1 cellular context compared by ENCODE assay signal in the genomic region with DNA sequence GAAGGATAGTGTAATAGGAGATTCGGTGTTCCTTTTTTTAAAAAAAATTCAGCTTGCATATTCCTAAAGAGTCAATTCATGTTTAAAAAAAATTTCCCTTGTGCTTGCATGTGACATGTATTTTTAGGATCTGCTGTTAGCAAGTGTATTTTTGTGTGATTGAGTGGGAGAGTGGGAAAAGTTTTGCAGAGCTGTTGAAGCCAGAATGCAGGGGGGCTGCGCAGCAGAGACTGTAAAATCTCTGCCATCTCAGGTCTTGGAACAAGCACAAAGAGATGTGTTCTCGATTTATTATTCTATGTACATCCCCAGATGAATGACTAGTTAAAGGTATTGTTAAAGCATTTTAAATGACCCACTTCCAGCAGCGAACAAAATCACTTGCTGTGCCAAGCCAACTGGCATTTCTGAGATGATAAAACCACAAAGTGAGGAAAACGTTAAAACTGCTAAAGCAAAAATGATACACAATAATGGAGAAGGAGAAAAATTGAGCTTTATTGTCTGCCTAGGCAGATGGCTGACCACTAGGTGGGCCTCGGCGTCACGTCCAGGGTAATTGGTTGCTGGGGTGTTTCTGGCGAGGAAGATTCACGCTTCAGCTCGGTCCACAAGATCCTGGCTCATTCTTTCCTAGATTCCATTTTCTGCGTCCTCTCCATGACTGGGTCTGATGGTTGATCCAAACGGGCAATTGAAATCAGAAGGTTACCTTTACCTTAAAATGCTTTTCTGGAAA.
TF ChIP-seq lines count a peak whose summit lies in the region.

No MANE protein-coding gene starts in this region.

TF ChIP-seq in WTC11, 78 proteins besides CTCF, POLR2A, EP300 and RAD21 (continued from another document):
- no peak for TF ChIP-seq PRDM15 (CRISPR knock-in tag; IDR thresholded peaks at IDR 0.05)
